In genomic region chr5:67165524-67166459, GRCh38 we compare ENCODE assay signal across 9 cellular contexts. TPM values are rescaled to one million over a fixed set of nuclear protein-coding genes. Genes with fewer than 3 reads are reported as not detected.
DNase-seq lines count a peak whose midpoint lies in the region; ATAC-seq and TF ChIP-seq lines count a peak whose summit lies in the region.
"Had no signal": no experiment of that assay in that cellular context is flagged by ENCODE, and none has a peak within 500 bp of the region (broad histone marks: within the 10 kb centered on the region; RNA-seq: fewer than 3 reads in every experiment).

No MANE protein-coding gene starts in this region.

- CTCF ChIA-PET in Calu3 (lab: Charles Lee) = interaction anchor here (0.5 to 2.4 kb wide), 4 partner anchors 9 to 966 kb away, joined by 3 to 22 read pairs (median 4); no protein-coding TSS in a partner anchor

- no peaks in the 10 kb centered on the region for H3K36me3 Mint-ChIP-seq in Calu3 (ENCODE audit: insufficient read depth, unreplicated experiment)

- H3K27me3 Mint-ChIP-seq in Calu3 (ENCODE audit: unreplicated experiment) = no peaks in the 10 kb centered on the region

- peaks cover 14% of the 10 kb centered on the region for H3K4me1 Mint-ChIP-seq in Calu3 (ENCODE audit: low read depth, unreplicated experiment)

- TSS peak; percentile 59 for BruUV-seq in Calu3 (replicated peaks; lab: Mats Ljungman, UMichigan)

- H3K27ac Mint-ChIP-seq in Calu3 (ENCODE audit: unreplicated experiment) = peak overlapping the region; percentile 57

- ATAC-seq in GM21786 (IDR thresholded peaks at IDR 0.05; ENCODE audit: unreplicated experiment) = peak; percentile 98

- peak; percentile 76 for TF ChIP-seq CTCF in Calu3 (IDR thresholded peaks at IDR 0.05; ENCODE audit: unreplicated experiment)

- peak overlapping the region; percentile 36 for H3K4me3 Mint-ChIP-seq in Calu3 (ENCODE audit: low read depth, unreplicated experiment)

- peak overlapping the region; percentile 78 for H3K27ac ChIP-seq in epithelial cell of prostate
- H3K27ac ChIP-seq: SK-N-MC had no signal

- intact Hi-C loops in Calu3 (cut with micrococcal nuclease; ENCODE audit: unreplicated experiment) = loop anchor here (10.0 kb wide), 1 partner anchor 1109 kb away; no protein-coding TSS in a partner anchor

- DNase-seq in Calu3 (peak; percentile 89), MV-4-11 (lab: John Stamatoyannopoulos, UW) (peak; percentile 73), activated T-cell treated with anti-CD3 and anti-CD28 coated beads for 1 hour (ENCODE audit: low read depth) (peak; percentile 69), epithelial cell of prostate (ENCODE audit: low read depth, low spot score) (peak; percentile 41), mucosa of gallbladder (ENCODE audit: low spot score) (peak; percentile 88), NCI-H2107 treated with DMSO at 0.1 percent for 48 hours (lab: John Stamatoyannopoulos, UW; ENCODE audit: unreplicated experiment) (no peak)
- DNase-seq in stimulated activated CD8-positive, alpha-beta memory T cell treated with anti-CD3 and anti-CD28 coated beads, Interleukin-4, amount 100 ng/mL, for 1 hour (ENCODE audit: low read depth in 2 of 2, low spot score in 1 of 2) = peak; percentile 45 to 63

- no peaks in the 10 kb centered on the region for H3K9me3 Mint-ChIP-seq in Calu3 (ENCODE audit: low read depth, unreplicated experiment)

RNA-seq across cellular contexts. Expression of gene CD180, which starts 30.8 kb away (rescaled TPM):
- total RNA-seq in Calu3 (2022) (not detected in 2 replicates), mucosa of gallbladder (1.6 TPM)
